Comparison of ENCODE assay signal across 27 cellular contexts in genomic region chr6:73349311-73349710, GRCh38. TPM values are rescaled to one million over a fixed set of nuclear protein-coding genes. Genes with fewer than 3 reads are reported as not detected.
A peak's percentile ranks its signal among the peaks of the same experiment; 100 is the strongest.
DNase-seq lines count a peak whose midpoint lies in the region; ATAC-seq and TF ChIP-seq lines count a peak whose summit lies in the region.
"Had no signal": no experiment of that assay in that cellular context is flagged by ENCODE, and none has a peak within 500 bp of the region (broad histone marks: within the 10 kb centered on the region; RNA-seq: fewer than 3 reads in every experiment).

No MANE protein-coding gene starts in this region.

- H3K4me1 Mint-ChIP-seq in neural progenitor cell: peaks cover 2% of the 10 kb centered on the region
- H3K4me1 Mint-ChIP-seq in natural killer cell treated with Interleukin-12 subunit alpha and Interleukin-12 subunit beta and Interleukin-15 and Interleukin-18, amount 100 ng/mL, for 72 hours (ENCODE audit: low read depth in 2 of 2): peaks cover 0 to 3% of the 10 kb centered on the region in 2 donors
- H3K4me1 Mint-ChIP-seq: CD4-positive, CD25-positive, alpha-beta regulatory T cell had no signal

- H3K36me3 ChIP-seq in H7 (replicated peaks; ENCODE audit: control insufficient read depth, insufficient read depth, low read length) (no peaks in the 10 kb centered on the region), NT2/D1 (ENCODE audit: insufficient read depth, insufficient read length, low read length) (no peaks in the 10 kb centered on the region), iPS DF 6.9 (ENCODE audit: control insufficient read depth, insufficient read depth, low read length) (no peaks in the 10 kb centered on the region; the same call in 1 of the 2 replicates), neural progenitor cell (no peaks in the 10 kb centered on the region)

- peak overlapping the region; percentile 16 for H3K4me2 ChIP-seq in neural progenitor cell
- H3K4me2 ChIP-seq: A549, KMS-11 had no signal

- no peak for ATAC-seq in HG03442 (IDR thresholded peaks at IDR 0.05; ENCODE audit: unreplicated experiment)
- no peak for ATAC-seq in natural killer cell treated with Interleukin-12 subunit alpha and Interleukin-12 subunit beta and Interleukin-15 and Interleukin-18, amount 100 ng/mL, for 72 hours
- ATAC-seq: A549, Panc1, SK-N-SH treated with all-trans-retinoic acid at 6 μM for 48 hours had no signal

- DNase-seq in H7: peak; percentile 85
- DNase-seq in NT2/D1 (ENCODE audit: low read depth, low spot score): peak; percentile 85
- peak; percentile 85 for DNase-seq in iPS DF 6.9 (ENCODE audit: low read depth, low spot score)
- DNase-seq in neural progenitor cell (ENCODE audit: low spot score): peak; percentile 9
- no peak for DNase-seq in activated effector memory CD4-positive, alpha-beta T cell treated with Interleukin-2 at 50 U/mL for 16 hours
- no peak for DNase-seq in natural killer cell treated with Interleukin-12 subunit alpha and Interleukin-12 subunit beta and Interleukin-15 and Interleukin-18, amount 100 ng/mL, for 72 hours (ENCODE audit: low spot score)
- DNase-seq: CD4-positive, CD25-positive, alpha-beta regulatory T cell; COR-L47; DMS 273 treated with DMSO at 0.1 percent for 48 hours; DND-41; HFFc6; IMR-90; NCI-H1092 treated with DMSO at 0.1 percent for 48 hours; NCI-H1436 treated with DMSO at 0.1 percent for 48 hours; NCI-H1930; NCI-H345; NCI-H524; NCI-H774; NK-92 treated with Interleukin-12 subunit alpha and Interleukin-12 subunit beta, amount 100 ng/mL, for 24 hours had no signal

- no peak overlapping the region for H3K27ac Mint-ChIP-seq in neural progenitor cell
- H3K27ac Mint-ChIP-seq in natural killer cell treated with Interleukin-12 subunit alpha and Interleukin-12 subunit beta and Interleukin-15 and Interleukin-18, amount 100 ng/mL, for 72 hours: no peak overlapping the region
- H3K27ac Mint-ChIP-seq: CD4-positive, CD25-positive, alpha-beta regulatory T cell; HFFc6 had no signal

- no CpG with 5 or more reads among the region's 6 CpGs for WGBS in iPS DF 6.9 (ENCODE audit: insufficient coverage, insufficient read length)

- H3K27me3 ChIP-seq in H7 (ENCODE audit: control insufficient read depth, insufficient read depth, low read length) (no peaks in the 10 kb centered on the region), NT2/D1 (ENCODE audit: insufficient read depth, insufficient read length) (peaks cover 88% of the 10 kb centered on the region), iPS DF 6.9 (ENCODE audit: control insufficient read depth, insufficient read depth, low read length) (no peaks in the 10 kb centered on the region), neural progenitor cell (peaks cover 5% of the 10 kb centered on the region)

- H3K9me3 Mint-ChIP-seq in neural progenitor cell: no peaks in the 10 kb centered on the region
- no peaks in the 10 kb centered on the region for H3K9me3 Mint-ChIP-seq in natural killer cell treated with Interleukin-12 subunit alpha and Interleukin-12 subunit beta and Interleukin-15 and Interleukin-18, amount 100 ng/mL, for 72 hours
- H3K9me3 Mint-ChIP-seq: HFFc6 had no signal

- H3K79me2 ChIP-seq in neural progenitor cell (ENCODE audit: low read depth): no peaks in the 10 kb centered on the region

- no peak overlapping the region for H3K9ac ChIP-seq in NT2/D1 (ENCODE audit: insufficient read length, low read depth)
- no peak overlapping the region for H3K9ac ChIP-seq in neural progenitor cell
- H3K9ac ChIP-seq: KMS-11 had no signal

- no peaks in the 10 kb centered on the region for H4K20me1 ChIP-seq in neural progenitor cell (ENCODE audit: low read depth)

- H3K27ac ChIP-seq in iPS DF 6.9 (ENCODE audit: low read length): no peak overlapping the region
- no peak overlapping the region for H3K27ac ChIP-seq in neural progenitor cell
- H3K27ac ChIP-seq: A549, HL-60, KMS-11 had no signal

- TF ChIP-seq CTCF in neural progenitor cell (IDR thresholded peaks at IDR 0.05): no peak

- H3K4me3 ChIP-seq in H7 (ENCODE audit: insufficient read depth, low read depth, low read length): no peak overlapping the region
- no peak overlapping the region for H3K4me3 ChIP-seq in NT2/D1 (ENCODE audit: insufficient read length, low read depth)
- no peak overlapping the region for H3K4me3 ChIP-seq in iPS DF 6.9 (ENCODE audit: low read length)
- no peak overlapping the region for H3K4me3 ChIP-seq in neural progenitor cell
- H3K4me3 ChIP-seq: A549 had no signal

- peaks cover 2% of the 10 kb centered on the region for H3K27me3 Mint-ChIP-seq in neural progenitor cell (ENCODE audit: insufficient read depth, low read depth)
- peaks cover 17 to 23% of the 10 kb centered on the region in 2 donors for H3K27me3 Mint-ChIP-seq in natural killer cell treated with Interleukin-12 subunit alpha and Interleukin-12 subunit beta and Interleukin-15 and Interleukin-18, amount 100 ng/mL, for 72 hours

- H3K9me3 ChIP-seq in NT2/D1 (ENCODE audit: insufficient read depth, low read length) (peaks cover 11% of the 10 kb centered on the region; the same call in 1 of the 2 replicates), iPS DF 6.9 (ENCODE audit: control insufficient read depth, insufficient read depth, low read length) (no peaks in the 10 kb centered on the region), neural progenitor cell (ENCODE audit: low read depth) (no peaks in the 10 kb centered on the region)
- H3K9me3 ChIP-seq: A549 had no signal

- no peak overlapping the region for H3K4me3 Mint-ChIP-seq in neural progenitor cell
- H3K4me3 Mint-ChIP-seq in natural killer cell treated with Interleukin-12 subunit alpha and Interleukin-12 subunit beta and Interleukin-15 and Interleukin-18, amount 100 ng/mL, for 72 hours: no peak overlapping the region
- H3K4me3 Mint-ChIP-seq: CD4-positive, CD25-positive, alpha-beta regulatory T cell; HFFc6 had no signal

- H3K4me1 ChIP-seq in NT2/D1 (ENCODE audit: insufficient read depth, insufficient read length): peaks cover 4% of the 10 kb centered on the region
- H3K4me1 ChIP-seq in iPS DF 6.9 (ENCODE audit: control insufficient read depth, insufficient read depth, low read length): peaks cover 5% of the 10 kb centered on the region
- peaks cover 8% of the 10 kb centered on the region for H3K4me1 ChIP-seq in neural progenitor cell
- H3K4me1 ChIP-seq: A549 had no signal

- no peaks in the 10 kb centered on the region for H3K36me3 Mint-ChIP-seq in neural progenitor cell
- H3K36me3 Mint-ChIP-seq in natural killer cell treated with Interleukin-12 subunit alpha and Interleukin-12 subunit beta and Interleukin-15 and Interleukin-18, amount 100 ng/mL, for 72 hours: no peaks in the 10 kb centered on the region
- H3K36me3 Mint-ChIP-seq: CD4-positive, CD25-positive, alpha-beta regulatory T cell had no signal

- no peaks in the 10 kb centered on the region for H3F3A ChIP-seq in neural progenitor cell (ENCODE audit: low read depth)

- no peak overlapping the region for H2AFZ ChIP-seq in neural progenitor cell (replicated peaks)

RNA-seq across cellular contexts. Expression of gene DPPA5, which starts 4.8 kb away (rescaled TPM):
- 0.97 and 2.1 TPM in 2 replicates for total RNA-seq in H7 (2014; rRNA removed; shearing (Covaris generic))
- not detected in 2 replicates for total RNA-seq in neural progenitor cell (ENCODE audit: low replicate concordance)
- not detected for total RNA-seq in natural killer cell treated with Interleukin-12 subunit alpha and Interleukin-12 subunit beta and Interleukin-15 and Interleukin-18, amount 100 ng/mL, for 72 hours
- total RNA-seq: CD4-positive, CD25-positive, alpha-beta regulatory T cell; H4; HFFc6; HT-29; IMR-90 had no signal

RNA-seq across cellular contexts. Expression of gene KHDC3L, which starts 13.1 kb away (rescaled TPM):
- 0.87 TPM in 1 of 2 replicates, not detected in the other for total RNA-seq in H7 (2014; rRNA removed; shearing (Covaris generic))
- not detected in 2 replicates for total RNA-seq in neural progenitor cell (ENCODE audit: low replicate concordance)
- not detected for total RNA-seq in natural killer cell treated with Interleukin-12 subunit alpha and Interleukin-12 subunit beta and Interleukin-15 and Interleukin-18, amount 100 ng/mL, for 72 hours
- total RNA-seq: CD4-positive, CD25-positive, alpha-beta regulatory T cell; H4; HFFc6; HT-29; IMR-90 had no signal

RNA-seq across cellular contexts. Expression of gene OOEP, which starts 20.4 kb away (rescaled TPM):
- total RNA-seq in H7 (2014; rRNA removed; shearing (Covaris generic)): not detected in 2 replicates
- total RNA-seq in neural progenitor cell (ENCODE audit: low replicate concordance): not detected in 2 replicates
- total RNA-seq in natural killer cell treated with Interleukin-12 subunit alpha and Interleukin-12 subunit beta and Interleukin-15 and Interleukin-18, amount 100 ng/mL, for 72 hours: not detected
- total RNA-seq: H4, HFFc6, HT-29, IMR-90 had no signal

RNA-seq across cellular contexts. Expression of gene DDX43, which starts 45.3 kb away (rescaled TPM):
- 0.07 and 0.15 TPM in 2 replicates for total RNA-seq in H7 (2014; rRNA removed; shearing (Covaris generic))
- not detected in 2 replicates for total RNA-seq in neural progenitor cell (ENCODE audit: low replicate concordance)
- total RNA-seq in natural killer cell treated with Interleukin-12 subunit alpha and Interleukin-12 subunit beta and Interleukin-15 and Interleukin-18, amount 100 ng/mL, for 72 hours: 1 to 10 TPM in 1 of 2 donors, not detected in 1; 1.0 TPM
- total RNA-seq: H4, HFFc6, HT-29, IMR-90 had no signal

Comparison
In these comparisons a context has a peak if more than half of its experiments do, and no peak if none do; other contexts are left out.
1. DNase-seq: peak in H7 (single experiment), NT2/D1 (single experiment), iPS DF 6.9 (single experiment) and neural progenitor cell (single experiment); none in activated effector memory CD4-positive, alpha-beta T cell treated with Interleukin-2 at 50 U/mL for 16 hours (single experiment) and natural killer cell treated with Interleukin-12 subunit alpha and Interleukin-12 subunit beta and Interleukin-15 and Interleukin-18, amount 100 ng/mL, for 72 hours (single experiment).